22 cellular contexts compared by ENCODE assay signal in the genomic region with DNA sequence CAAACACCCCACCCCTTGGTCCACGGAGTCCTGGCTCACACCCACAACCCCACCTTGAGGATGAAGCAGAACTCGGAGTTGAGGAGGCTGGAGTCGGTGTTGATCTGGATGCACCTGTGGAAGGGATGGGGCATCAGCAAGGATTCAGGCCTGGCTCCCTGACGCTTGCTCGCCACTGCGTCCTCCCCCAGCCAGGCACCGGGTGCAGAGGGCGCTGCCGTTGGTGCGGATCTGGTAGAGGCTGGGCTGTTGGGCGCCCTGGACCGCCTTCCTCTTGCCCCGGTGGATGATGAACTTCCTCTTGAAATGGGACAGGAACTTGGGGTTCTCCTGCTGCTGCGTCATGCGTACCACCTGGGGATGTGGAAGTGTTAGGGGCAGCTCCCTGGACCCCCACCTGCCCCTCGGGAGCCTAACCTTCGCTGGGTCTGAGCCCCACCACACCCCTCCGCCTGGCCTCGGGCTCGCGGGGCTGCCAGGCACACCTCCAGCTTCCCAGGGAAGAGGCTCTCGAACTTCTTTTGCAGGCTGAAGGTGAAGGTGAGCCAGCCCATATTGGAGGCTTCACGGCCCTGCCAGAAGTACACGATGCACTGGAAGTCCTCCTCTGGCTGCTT. TPM values are rescaled to one million over a fixed set of nuclear protein-coding genes. Genes with fewer than 3 reads are reported as not detected.
DNase-seq lines count a peak whose midpoint lies in the region; ATAC-seq and TF ChIP-seq lines count a peak whose summit lies in the region.
"Had no signal": no experiment of that assay in that cellular context is flagged by ENCODE, and none has a peak within 500 bp of the region (broad histone marks: within the 10 kb centered on the region; RNA-seq: fewer than 3 reads in every experiment).

No MANE protein-coding gene starts in this region.

- no peak overlapping the region for H2AFZ ChIP-seq in HCT116 (ENCODE audit: low read depth, low read length, poor library complexity, severe bottlenecking)

- POLR2A ChIA-PET in HCT116 (lab: Charles Lee), result no interaction called here

- TF ChIP-seq POLR2A in HCT116 (IDR thresholded peaks at IDR 0.05; ENCODE audit: borderline replicate concordance, extremely low read depth, insufficient read depth, insufficient read length), result no peak
- TF ChIP-seq POLR2A in stomach (IDR thresholded peaks at IDR 0.05), result no peak

- no peak for ATAC-seq in HCT116
- no peak for ATAC-seq in GM18520 (IDR thresholded peaks at IDR 0.05; ENCODE audit: unreplicated experiment)

- H3K9me3 Mint-ChIP-seq in glutamatergic neuron (ENCODE audit: unreplicated experiment), result peaks cover 8% of the 10 kb centered on the region
- H3K9me3 Mint-ChIP-seq: activated CD4-positive, alpha-beta memory T cell treated with anti-CD3 and anti-CD28 coated beads for 36 hours; CD4-positive, alpha-beta memory T cell; nephron progenitor cell had no signal

- peaks cover 0 to 12% of the 10 kb centered on the region in 2 experiments; a peak in 2 of 4 replicates for H3K4me1 ChIP-seq in HCT116 (ENCODE audit: control insufficient read depth in 1 of 2, insufficient read depth in 2 of 2, low read length in 2 of 2)
- peaks cover 23 to 38% (median 32%) of the 10 kb centered on the region in 4 donors for H3K4me1 ChIP-seq in stomach

- H3K27ac Mint-ChIP-seq in glutamatergic neuron (ENCODE audit: unreplicated experiment), result no peak overlapping the region
- H3K27ac Mint-ChIP-seq: activated CD4-positive, alpha-beta memory T cell treated with anti-CD3 and anti-CD28 coated beads for 36 hours had no signal

- RAD21 ChIA-PET in HCT116 (lab: Charles Lee; ENCODE audit: low non-redundant PET in 1 of 2, low total read pairs in 2 of 2, uncharacterized antibody in 2 of 2, unreplicated experiment in 2 of 2), result no interaction called here

- WGBS in stomach, 5 donors, result 85 to 91% (median 89%) methylated on average over 13 to 24 of the region's 24 CpGs

- no peak overlapping the region for H3K4me2 ChIP-seq in HCT116 (ENCODE audit: low read length)

- no peak for TF ChIP-seq RAD21 in HCT116 (IDR thresholded peaks at IDR 0.05; ENCODE audit: low read depth)

- H3K9me3 ChIP-seq in HCT116 (ENCODE audit: control insufficient read depth in 1 of 2, insufficient read depth in 1 of 2, low read depth in 1 of 2, low read length in 2 of 2) (no peaks in the 10 kb centered on the region), WERI-Rb-1 (ENCODE audit: severe bottlenecking) (no peaks in the 10 kb centered on the region), stomach (no peaks in the 10 kb centered on the region)
- H3K9me3 ChIP-seq: heart right ventricle, vagina had no signal

- H3K79me2 ChIP-seq in HCT116 (ENCODE audit: insufficient read depth, low read length), result no peaks in the 10 kb centered on the region

- TF ChIP-seq CTCF in HCT116 (IDR thresholded peaks at IDR 0.05 in 2 of 3, conservative IDR thresholded peaks at IDR 0.05 in 1 of 3; ENCODE audit: borderline replicate concordance in 1 of 3, insufficient read depth in 1 of 3, low read depth in 2 of 3, low read length in 2 of 3), result no peak
- TF ChIP-seq CTCF in WERI-Rb-1 (IDR thresholded peaks at IDR 0.05; ENCODE audit: low read depth, low read length), result no peak
- TF ChIP-seq CTCF in glutamatergic neuron (IDR thresholded peaks at IDR 0.05; ENCODE audit: partially characterized antibody, unreplicated experiment), result no peak
- TF ChIP-seq CTCF in stomach (IDR thresholded peaks at IDR 0.05), result no peak

- intact Hi-C loops in HCT116 (cut with micrococcal nuclease), result no loop called here
- intact Hi-C loops in stomach (cut with DNase I; ENCODE audit: low total_unique reads), result no loop called here

- TF ChIP-seq EP300 in stomach (IDR thresholded peaks at IDR 0.05), result no peak

- H3K4me3 Mint-ChIP-seq in glutamatergic neuron (ENCODE audit: unreplicated experiment), result peak overlapping the region; percentile 52
- H3K4me3 Mint-ChIP-seq: activated CD4-positive, alpha-beta memory T cell treated with anti-CD3 and anti-CD28 coated beads for 36 hours; CD4-positive, alpha-beta memory T cell had no signal

- H3K9ac ChIP-seq in HCT116 (ENCODE audit: low read length), result no peak overlapping the region

- DNase-seq in HCT116 (ENCODE audit: low read depth, low spot score) (no peak), WERI-Rb-1 (no peak), glutamatergic neuron (no peak), stomach (no peak), dedifferentiated amniotic fluid mesenchymal stem cell (ENCODE audit: extremely low spot score) (no peak), KG1 (lab: John Stamatoyannopoulos, UW) (no peak)
- DNase-seq: activated CD4-positive, alpha-beta memory T cell treated with anti-CD3 and anti-CD28 coated beads for 36 hours; activated CD4-positive, CD25-positive, alpha-beta regulatory T cell; activated gamma-delta T cell treated with Interleukin-2 at 50 U/mL for 16 hours; brain microvascular endothelial cell; CD4-positive, alpha-beta memory T cell; GF-D8; heart right ventricle; left ventricle myocardium superior; NCI-H146; NCI-H524 treated with DMSO at 0.1 percent for 48 hours; nephron progenitor cell; posterior cingulate gyrus had no signal

- peaks cover 6% of the 10 kb centered on the region for H3K4me1 Mint-ChIP-seq in glutamatergic neuron (ENCODE audit: low read depth, unreplicated experiment)

- CTCF ChIA-PET in HCT116 (lab: Charles Lee), result no interaction called here

- no peaks in the 10 kb centered on the region for H3K27me3 ChIP-seq in HCT116 (ENCODE audit: insufficient read depth, low read length)
- H3K27me3 ChIP-seq in WERI-Rb-1 (ENCODE audit: insufficient read depth, low read depth, severe bottlenecking), result no peaks in the 10 kb centered on the region
- no peaks in the 10 kb centered on the region for H3K27me3 ChIP-seq in stomach
- H3K27me3 ChIP-seq: brain microvascular endothelial cell, heart right ventricle, vagina had no signal

- H3K9me2 ChIP-seq in HCT116 (ENCODE audit: insufficient read depth), result no peaks in the 10 kb centered on the region

- peaks cover 17 to 42% of the 10 kb centered on the region in 2 experiments for H3K36me3 ChIP-seq in HCT116 (ENCODE audit: control insufficient read depth in 1 of 2, insufficient read depth in 2 of 2, low read length in 2 of 2)
- peaks cover 71% of the 10 kb centered on the region for H3K36me3 ChIP-seq in WERI-Rb-1
- H3K36me3 ChIP-seq in stomach, result peaks cover 45 to 99% (median 96%) of the 10 kb centered on the region in 4 donors

- H3K36me3 Mint-ChIP-seq in glutamatergic neuron (ENCODE audit: unreplicated experiment), result no peaks in the 10 kb centered on the region

- peaks cover 6% of the 10 kb centered on the region; the same call in 1 of the 2 replicates for H4K20me1 ChIP-seq in HCT116 (ENCODE audit: insufficient read depth)

- no TSS peak for BruUV-seq in HCT116 (replicated peaks; lab: Mats Ljungman, UMichigan)

- H3K27me3 Mint-ChIP-seq in glutamatergic neuron (ENCODE audit: unreplicated experiment), result peaks cover 15% of the 10 kb centered on the region
- H3K27me3 Mint-ChIP-seq: activated CD4-positive, alpha-beta memory T cell treated with anti-CD3 and anti-CD28 coated beads for 36 hours; CD4-positive, alpha-beta memory T cell had no signal

- H3K4me3 ChIP-seq in HCT116 (replicated peaks in 1 of 2; ENCODE audit: low read depth in 1 of 2, low read length in 2 of 2) (no peak overlapping the region), WERI-Rb-1 (ENCODE audit: low read depth, low read length) (no peak overlapping the region), stomach (peak overlapping the region in 3 of 4 donors; percentile 11 to 39 (median 22))
- H3K4me3 ChIP-seq: coronary artery, SK-N-MC, vagina had no signal

- H3K27ac ChIP-seq in HCT116 (ENCODE audit: low read depth, low read length), result peak overlapping the region; percentile 18; the same call in 1 of the 2 replicates
- peak overlapping the region; percentile 45; the same call in 1 of the 2 replicates for H3K27ac ChIP-seq in WERI-Rb-1
- H3K27ac ChIP-seq in stomach, result peak overlapping the region in 3 of 5 donors; percentile 29 to 82 (median 81)
- H3K27ac ChIP-seq: brain microvascular endothelial cell, SK-N-MC, vagina had no signal

TF ChIP-seq in HCT116, 20 proteins besides CTCF, POLR2A, EP300 and RAD21 (continues in another document):
- no peak for TF ChIP-seq CEBPB (IDR thresholded peaks at IDR 0.05; ENCODE audit: low read depth)
- TF ChIP-seq, protein P1, sequence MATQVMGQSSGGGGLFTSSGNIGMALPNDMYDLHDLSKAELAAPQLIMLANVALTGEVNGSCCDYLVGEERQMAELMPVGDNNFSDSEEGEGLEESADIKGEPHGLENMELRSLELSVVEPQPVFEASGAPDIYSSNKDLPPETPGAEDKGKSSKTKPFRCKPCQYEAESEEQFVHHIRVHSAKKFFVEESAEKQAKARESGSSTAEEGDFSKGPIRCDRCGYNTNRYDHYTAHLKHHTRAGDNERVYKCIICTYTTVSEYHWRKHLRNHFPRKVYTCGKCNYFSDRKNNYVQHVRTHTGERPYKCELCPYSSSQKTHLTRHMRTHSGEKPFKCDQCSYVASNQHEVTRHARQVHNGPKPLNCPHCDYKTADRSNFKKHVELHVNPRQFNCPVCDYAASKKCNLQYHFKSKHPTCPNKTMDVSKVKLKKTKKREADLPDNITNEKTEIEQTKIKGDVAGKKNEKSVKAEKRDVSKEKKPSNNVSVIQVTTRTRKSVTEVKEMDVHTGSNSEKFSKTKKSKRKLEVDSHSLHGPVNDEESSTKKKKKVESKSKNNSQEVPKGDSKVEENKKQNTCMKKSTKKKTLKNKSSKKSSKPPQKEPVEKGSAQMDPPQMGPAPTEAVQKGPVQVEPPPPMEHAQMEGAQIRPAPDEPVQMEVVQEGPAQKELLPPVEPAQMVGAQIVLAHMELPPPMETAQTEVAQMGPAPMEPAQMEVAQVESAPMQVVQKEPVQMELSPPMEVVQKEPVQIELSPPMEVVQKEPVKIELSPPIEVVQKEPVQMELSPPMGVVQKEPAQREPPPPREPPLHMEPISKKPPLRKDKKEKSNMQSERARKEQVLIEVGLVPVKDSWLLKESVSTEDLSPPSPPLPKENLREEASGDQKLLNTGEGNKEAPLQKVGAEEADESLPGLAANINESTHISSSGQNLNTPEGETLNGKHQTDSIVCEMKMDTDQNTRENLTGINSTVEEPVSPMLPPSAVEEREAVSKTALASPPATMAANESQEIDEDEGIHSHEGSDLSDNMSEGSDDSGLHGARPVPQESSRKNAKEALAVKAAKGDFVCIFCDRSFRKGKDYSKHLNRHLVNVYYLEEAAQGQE (IDR thresholded peaks at IDR 0.05; ENCODE audit: low read depth), result no peak
- no peak for TF ChIP-seq SRF (IDR thresholded peaks at IDR 0.05; ENCODE audit: low read depth)

RNA-seq across cellular contexts. Expression of a gene that starts 12.3 kb away (rescaled TPM):
- total RNA-seq in HCT116 (2021; ENCODE audit: unreplicated experiment) (264 TPM), glutamatergic neuron (ENCODE audit: unreplicated experiment) (203 TPM), stomach (100 to 1,000 TPM; 107 to 677 (median 423) TPM)
- 312 and 354 TPM in 2 replicates for polyA plus RNA-seq in HCT116 (2012)
- polyA plus RNA-seq in stomach, result 100 to 1,000 TPM; 114 to 237 (median 157) TPM

RNA-seq across cellular contexts. Expression of a gene that starts 14.2 kb away (rescaled TPM):
- total RNA-seq in HCT116 (2021; ENCODE audit: unreplicated experiment), result 9.3 TPM
- 7.3 and 9.9 TPM in 2 replicates for polyA plus RNA-seq in HCT116 (2012)
- 7.4 TPM for total RNA-seq in glutamatergic neuron (ENCODE audit: unreplicated experiment)
- 100 to 1,000 TPM in 1 of 5 donors, 10 to 100 TPM in 3, 1 to 10 TPM in 1; 5.2 to 254 (median 12.5) TPM for total RNA-seq in stomach
- polyA plus RNA-seq in stomach, result 1 to 10 TPM; 2.1 to 7.5 (median 2.9) TPM

RNA-seq across cellular contexts. Expression of a gene that starts 20.8 kb away (rescaled TPM):
- total RNA-seq in HCT116 (2021; ENCODE audit: unreplicated experiment) (44.3 TPM), glutamatergic neuron (ENCODE audit: unreplicated experiment) (84.6 TPM), stomach (10 to 100 TPM in 4 of 5 donors, 1 to 10 TPM in 1; 5.8 to 19.7 (median 10.5) TPM)
- polyA plus RNA-seq in HCT116 (2012), result 31.7 and 34.1 TPM in 2 replicates
- 1 to 10 TPM; 5.2 to 9.0 (median 5.5) TPM for polyA plus RNA-seq in stomach

Comparison
In these comparisons a context has a peak if more than half of its experiments do, and no peak if none do; other contexts are left out.
1. H3K27ac ChIP-seq: peak in every context shown above with its lines; median percentile 81 in stomach; 45 in WERI-Rb-1; 18 in HCT116.
2. H3K4me3 ChIP-seq: peak in stomach (3 of 4); none in HCT116 (0 of 2) and WERI-Rb-1 (single experiment).